Comparison of ENCODE assay signal across 9 cellular contexts in genomic region chr5:41399840-41400239, GRCh38.
"Had no signal": no experiment of that assay in that cellular context is flagged by ENCODE, and none has a peak within 500 bp of the region (broad histone marks: within the 10 kb centered on the region; RNA-seq: fewer than 3 reads in every experiment).

No MANE protein-coding gene starts in this region.

- DNase-seq: GM23248, GOT3, H7, HFFc6, KG1 had no signal

- H3K27me3 Mint-ChIP-seq: IgD-negative memory B cell had no signal

- H3K4me3 Mint-ChIP-seq: HFFc6, IgD-negative memory B cell had no signal

- H3K9ac ChIP-seq: GM23248 had no signal

- H3K4me3 ChIP-seq: GM23248, HAP-1 had no signal

- H3K4me1 Mint-ChIP-seq: IgD-negative memory B cell had no signal

- H2AFZ ChIP-seq: GM23248 had no signal

- H3K36me3 ChIP-seq: HAP-1 had no signal

- H3K27ac ChIP-seq: GM23248, HL-60 had no signal

- ATAC-seq: HCT116 had no signal

- H3K9me3 ChIP-seq: HAP-1 had no signal

- H3K4me1 ChIP-seq: HAP-1 had no signal

- H3K27ac Mint-ChIP-seq: HFFc6 had no signal
